Comparison of ENCODE assay signal across 25 cellular contexts in the genomic region with DNA sequence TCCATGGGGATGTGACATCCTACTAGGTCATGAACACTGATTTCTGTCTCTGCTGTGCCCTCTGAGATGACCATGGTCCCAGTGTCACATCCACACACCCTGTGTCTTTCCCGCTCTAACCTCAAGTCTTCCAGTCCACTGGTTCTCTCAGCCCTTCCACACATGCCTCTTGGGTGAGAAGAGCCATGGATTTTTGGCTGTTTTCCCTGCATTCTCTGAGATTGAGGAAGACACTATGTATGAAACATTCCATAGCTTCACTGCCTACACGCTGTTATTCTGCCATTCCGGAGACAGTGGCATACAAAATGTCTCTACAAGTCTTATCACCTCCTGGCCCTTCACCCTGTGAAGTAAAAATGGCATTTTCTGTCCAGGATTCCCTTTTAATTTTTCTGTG.
"Had no signal": no experiment of that assay in that cellular context is flagged by ENCODE, and none has a peak within 500 bp of the region (broad histone marks: within the 10 kb centered on the region; RNA-seq: fewer than 3 reads in every experiment).

No MANE protein-coding gene starts in this region.

- H3K4me1 Mint-ChIP-seq: memory B cell; stimulated activated memory B cell treated with anti-CD40 and anti-IgM and Interleukin-4, amounts not matched to agents 10 μg/mL and 1 μg/mL and 100 μg/mL, for 72 hours had no signal

- H3K27me3 Mint-ChIP-seq: memory B cell; natural killer cell treated with Interleukin-12 subunit alpha and Interleukin-12 subunit beta and Interleukin-15 and Interleukin-18, amount 100 ng/mL, for 72 hours; stimulated activated memory B cell treated with anti-CD40 and anti-IgM and Interleukin-4, amounts not matched to agents 10 μg/mL and 1 μg/mL and 100 μg/mL, for 72 hours; stimulated activated naive CD8-positive, alpha-beta T cell treated with anti-CD3 and anti-CD28 coated beads, Interleukin-15, Interleukin-2, amounts not matched to agents 100 ng/mL and 50 ng/mL, for 24 hours had no signal

- DNase-seq: dorsolateral prefrontal cortex; effector CD8-positive, alpha-beta T cell; gastrocnemius medialis; heart right ventricle; hypothalamus; kidney glomerular epithelial cell; left ventricle myocardium inferior; lower lobe of right lung; midbrain; psoas muscle; retina; right lobe of liver; spleen; stimulated activated CD4-positive, alpha-beta T cell treated with anti-CD3 and anti-CD28 coated beads, Interleukin-15, amount 100 ng/mL, for 24 hours; stimulated activated CD4-positive, alpha-beta T cell treated with anti-CD3 and anti-CD28 coated beads, Interleukin-1b, Interleukin-23, amount 100 ng/mL, for 48 hours; stimulated activated CD4-positive, alpha-beta T cell treated with anti-CD3 and anti-CD28 coated beads, Interleukin-4, amount 100 ng/mL, for 24 hours; tibial artery; upper lobe of left lung; uterus had no signal

- H3K4me1 ChIP-seq: gastrocnemius medialis, heart right ventricle, left ventricle myocardium inferior, lower lobe of right lung, parathyroid adenoma, psoas muscle, spleen, tibial artery, upper lobe of left lung, uterus had no signal

- H2AFZ ChIP-seq: parathyroid adenoma had no signal

- H3K27me3 ChIP-seq: dorsolateral prefrontal cortex, gastrocnemius medialis, heart right ventricle, right lobe of liver, spleen, tibial artery, upper lobe of left lung, uterus had no signal

- H3K9me3 Mint-ChIP-seq: memory B cell; stimulated activated memory B cell treated with anti-CD40 and anti-IgM and Interleukin-4, amounts not matched to agents 10 μg/mL and 1 μg/mL and 100 μg/mL, for 72 hours; stimulated activated naive CD8-positive, alpha-beta T cell treated with anti-CD3 and anti-CD28 coated beads, Interleukin-15, Interleukin-2, amounts not matched to agents 100 ng/mL and 50 ng/mL, for 24 hours had no signal

- H3K27ac ChIP-seq: coronary artery, dorsolateral prefrontal cortex, gastrocnemius medialis, heart right ventricle, left ventricle myocardium inferior, lower lobe of right lung, parathyroid adenoma, psoas muscle, right lobe of liver, spleen, tibial artery, upper lobe of left lung, uterus had no signal

- H3K36me3 ChIP-seq: gastrocnemius medialis, heart right ventricle, left ventricle myocardium inferior, lower lobe of right lung, right lobe of liver, spleen, tibial artery, upper lobe of left lung, uterus had no signal

- H3K9me3 ChIP-seq: gastrocnemius medialis, heart right ventricle, left ventricle myocardium inferior, lower lobe of right lung, psoas muscle, right lobe of liver, spleen, tibial artery, upper lobe of left lung, uterus had no signal

- H3K4me3 ChIP-seq: coronary artery, dorsolateral prefrontal cortex, gastrocnemius medialis, heart right ventricle, left ventricle myocardium inferior, lower lobe of right lung, psoas muscle, right lobe of liver, spleen, tibial artery, upper lobe of left lung, uterus had no signal

- H3K4me3 Mint-ChIP-seq: memory B cell; natural killer cell treated with Interleukin-12 subunit alpha and Interleukin-12 subunit beta and Interleukin-15 and Interleukin-18, amount 100 ng/mL, for 72 hours; stimulated activated memory B cell treated with anti-CD40 and anti-IgM and Interleukin-4, amounts not matched to agents 10 μg/mL and 1 μg/mL and 100 μg/mL, for 72 hours; stimulated activated naive CD8-positive, alpha-beta T cell treated with anti-CD3 and anti-CD28 coated beads, Interleukin-15, Interleukin-2, amounts not matched to agents 100 ng/mL and 50 ng/mL, for 24 hours had no signal

- ATAC-seq: gastrocnemius medialis; heart right ventricle; lower lobe of right lung; natural killer cell treated with Interleukin-12 subunit alpha and Interleukin-12 subunit beta and Interleukin-15 and Interleukin-18, amount 100 ng/mL, for 72 hours; psoas muscle; right lobe of liver; stimulated activated memory B cell treated with anti-CD40 and anti-IgM and Interleukin-4, amounts not matched to agents 10 μg/mL and 1 μg/mL and 100 μg/mL, for 72 hours had no signal

- H3K9ac ChIP-seq: parathyroid adenoma had no signal

- H3K79me2 ChIP-seq: parathyroid adenoma had no signal

- H3K27ac Mint-ChIP-seq: memory B cell; natural killer cell treated with Interleukin-12 subunit alpha and Interleukin-12 subunit beta and Interleukin-15 and Interleukin-18, amount 100 ng/mL, for 72 hours; stimulated activated memory B cell treated with anti-CD40 and anti-IgM and Interleukin-4, amounts not matched to agents 10 μg/mL and 1 μg/mL and 100 μg/mL, for 72 hours; stimulated activated naive CD8-positive, alpha-beta T cell treated with anti-CD3 and anti-CD28 coated beads, Interleukin-15, Interleukin-2, amounts not matched to agents 100 ng/mL and 50 ng/mL, for 24 hours had no signal

- H3K36me3 Mint-ChIP-seq: natural killer cell treated with Interleukin-12 subunit alpha and Interleukin-12 subunit beta and Interleukin-15 and Interleukin-18, amount 100 ng/mL, for 72 hours had no signal
